Comparison of ENCODE assay signal across 8 cellular contexts in the genomic region with DNA sequence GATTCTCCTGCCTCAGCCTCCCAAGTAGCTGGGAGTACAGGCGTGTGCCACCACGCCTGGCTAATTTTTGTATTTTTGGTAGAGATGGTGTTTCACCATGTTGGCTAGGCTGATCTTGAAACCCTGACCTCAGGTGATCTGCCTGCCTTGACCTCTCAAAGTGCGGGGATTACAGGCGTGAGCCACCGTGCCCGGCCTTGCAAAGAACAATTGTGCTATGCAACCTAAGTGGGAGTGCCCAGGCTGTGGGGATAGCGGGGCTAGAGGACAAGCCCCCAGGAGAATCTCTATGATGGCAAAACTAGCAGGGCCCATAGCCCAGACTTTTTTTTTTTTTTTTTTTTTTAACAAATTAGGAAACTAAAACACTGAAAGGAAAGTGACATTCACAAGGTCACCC. TPM values are rescaled to one million over a fixed set of nuclear protein-coding genes. Genes with fewer than 3 reads are reported as not detected.
"Had no signal": no experiment of that assay in that cellular context is flagged by ENCODE, and none has a peak within 500 bp of the region (broad histone marks: within the 10 kb centered on the region; RNA-seq: fewer than 3 reads in every experiment).

No MANE protein-coding gene starts in this region.

- H3K9me3 Mint-ChIP-seq: IgD-negative memory B cell had no signal

- FAIRE-seq: HTR-8/SVneo, K562 had no signal

- H3K4me3 ChIP-seq: K562 had no signal

- ATAC-seq: K562 had no signal

- H3K27ac ChIP-seq: HL-60 had no signal

- H3K27ac Mint-ChIP-seq: IgD-negative memory B cell had no signal

- H3K4me3 Mint-ChIP-seq: IgD-negative memory B cell had no signal

- DNase-seq: IMR-90, KBM-7, KG1 had no signal

RNA-seq across cellular contexts. Expression of a gene that starts 2.0 kb away (rescaled TPM):
- total RNA-seq: HT1080, IMR-90, K562 had no signal
- polyA plus RNA-seq: IgD-negative memory B cell, IMR-90, K562 had no signal
